ENCODE assay signal across 1 cellular context in the genomic region with DNA sequence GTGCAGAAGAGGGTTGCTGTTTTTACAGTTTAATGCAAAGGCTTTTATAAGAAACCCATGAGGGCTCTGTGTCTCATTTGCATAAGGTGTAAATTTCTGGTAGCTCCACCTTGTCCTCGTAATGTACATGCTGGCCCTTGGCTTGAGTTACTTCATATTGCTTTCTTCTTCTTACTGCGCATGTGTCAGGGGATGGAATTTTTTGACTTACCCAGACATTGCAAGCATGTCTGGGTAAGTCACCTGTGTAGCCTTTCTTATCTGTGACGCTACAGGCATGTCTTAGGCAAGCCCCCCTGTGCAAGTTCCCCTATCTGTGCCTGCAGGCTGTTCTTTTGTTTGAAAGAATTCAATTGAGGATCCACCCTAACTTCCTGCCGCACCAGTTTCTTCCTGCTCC.
TF ChIP-seq lines count a peak whose summit lies in the region.

No MANE protein-coding gene starts in this region.

TF ChIP-seq in H1, 55 proteins besides CTCF, POLR2A, EP300 and RAD21:
- TF ChIP-seq PHF8 (conservative IDR thresholded peaks at IDR 0.05; ENCODE audit: low read depth, low read length) (no peak), BRCA1 (IDR thresholded peaks at IDR 0.05; ENCODE audit: low read depth, low read length) (no peak), SIRT6 (IDR thresholded peaks at IDR 0.05; ENCODE audit: low read length) (no peak), CTBP2 (IDR thresholded peaks at IDR 0.05; ENCODE audit: borderline replicate concordance, insufficient read depth, insufficient read length, low read length) (no peak), ZNF274 (IDR thresholded peaks at IDR 0.05; ENCODE audit: borderline replicate concordance, extremely low read depth, low read length) (no peak)
